In genomic region chr7:101804642-101805401, GRCh38 we compare ENCODE assay signal across 7 cellular contexts. TPM values are rescaled to one million over a fixed set of nuclear protein-coding genes. Genes with fewer than 3 reads are reported as not detected.
A peak's percentile ranks its signal among the peaks of the same experiment; 100 is the strongest.
DNase-seq lines count a peak whose midpoint lies in the region; ATAC-seq and TF ChIP-seq lines count a peak whose summit lies in the region.

No MANE protein-coding gene starts in this region.

- peaks cover 11 to 30% (median 25%) of the 10 kb centered on the region in 4 donors for H3K4me1 Mint-ChIP-seq in naive thymus-derived CD8-positive, alpha-beta T cell

- peak overlapping the region; percentile 25 for H2AFZ ChIP-seq in mammary epithelial cell (ENCODE audit: low read depth, low read length)

- H3K36me3 Mint-ChIP-seq in naive thymus-derived CD8-positive, alpha-beta T cell, result no peaks in the 10 kb centered on the region

- POLR2A ChIA-PET in naive thymus-derived CD8-positive, alpha-beta T cell (lab: Charles Lee), result interaction anchor here (0.6 to 1.4 kb wide), 7 partner anchors 9 to 102 kb away, joined by 3 to 7 read pairs (median 4); no protein-coding TSS in a partner anchor

- 14% methylated on average over 12 of the region's 14 CpGs for WGBS in mammary epithelial cell (ENCODE audit: low coverage, missing lambda C conversion rate)

- H3K9me3 Mint-ChIP-seq in naive thymus-derived CD8-positive, alpha-beta T cell, result no peaks in the 10 kb centered on the region

- peak; percentile 66 for TF ChIP-seq CTCF in mammary epithelial cell (conservative IDR thresholded peaks at IDR 0.05 in 1 of 2, IDR thresholded peaks at IDR 0.05 in 1 of 2; ENCODE audit: extremely low read depth in 1 of 2, insufficient read depth in 1 of 2, low read depth in 1 of 2, low read length in 2 of 2)

- dilution Hi-C loops in mammary epithelial cell (cut with HindIII; ENCODE audit: low sequenced_read_pairs), result loop anchor here (5.0 kb wide), 1 partner anchor 58 kb away; no protein-coding TSS in a partner anchor

- TF ChIP-seq EP300 in Ishikawa (IDR thresholded peaks at IDR 0.05; ENCODE audit: borderline replicate concordance), result no peak

- H3K4me1 ChIP-seq in ES-I3 (ENCODE audit: insufficient read depth, low read length), result peaks cover 4% of the 10 kb centered on the region; the same call in 1 of the 2 replicates
- peaks cover 12% of the 10 kb centered on the region for H3K4me1 ChIP-seq in mammary epithelial cell (ENCODE audit: insufficient read depth, low read length)

- no peaks in the 10 kb centered on the region for H3K27me3 ChIP-seq in mammary epithelial cell (ENCODE audit: insufficient read depth, low read length)

- H3K4me3 Mint-ChIP-seq in naive thymus-derived CD8-positive, alpha-beta T cell, result peak overlapping the region in 9 of 10 donors; percentile 2 to 85 (median 78)

- H3K9me3 ChIP-seq in ES-I3 (ENCODE audit: control insufficient read depth, insufficient read depth, low read length) (no peaks in the 10 kb centered on the region), mammary epithelial cell (replicated peaks; ENCODE audit: insufficient read depth, low read length) (no peaks in the 10 kb centered on the region)

- H3K4me3 ChIP-seq in mammary epithelial cell (replicated peaks in 1 of 3; ENCODE audit: insufficient read depth in 1 of 3, low read depth in 2 of 3, low read length in 3 of 3), result no peak overlapping the region

- peak; percentile 32 for DNase-seq in mammary epithelial cell
- peak in 5 of 10 donors; percentile 8 to 31 (median 21) for DNase-seq in naive thymus-derived CD8-positive, alpha-beta T cell
- DNase-seq in retina, result no peak
- no peak for DNase-seq in dermis blood vessel endothelial cell

- ATAC-seq in naive thymus-derived CD8-positive, alpha-beta T cell, result peak; percentile 59 to 65
- no peak for ATAC-seq in HG03432 (IDR thresholded peaks at IDR 0.05; ENCODE audit: unreplicated experiment)

- peak overlapping the region; percentile 27 for H3K4me2 ChIP-seq in mammary epithelial cell (ENCODE audit: insufficient read depth, low read depth, low read length)

- peak; percentile 43 for TF ChIP-seq RAD21 in Ishikawa (IDR thresholded peaks at IDR 0.05; ENCODE audit: low read depth)

- H3K36me3 ChIP-seq in ES-I3 (ENCODE audit: insufficient read depth, low read length) (no peaks in the 10 kb centered on the region), mammary epithelial cell (ENCODE audit: insufficient read depth, low read length) (no peaks in the 10 kb centered on the region)

- CTCF ChIA-PET in mammary epithelial cell (lab: Charles Lee; ENCODE audit: low non-redundant PET), result interaction anchor here (0.5 to 0.7 kb wide), 2 partner anchors 22 to 124 kb away, joined by 3 read pairs; no protein-coding TSS in a partner anchor

- H3K27me3 Mint-ChIP-seq in naive thymus-derived CD8-positive, alpha-beta T cell, result peaks cover 0 to 7% (median 0%) of the 10 kb centered on the region in 5 donors

- BruUV-seq in mammary epithelial cell (replicated peaks; lab: Mats Ljungman, UMichigan), result no TSS peak

- H4K20me1 ChIP-seq in mammary epithelial cell (ENCODE audit: insufficient read depth, low read length), result no peaks in the 10 kb centered on the region

- H3K9ac ChIP-seq in ES-I3 (ENCODE audit: low read depth, low read length) (peak overlapping the region; percentile 36), mammary epithelial cell (ENCODE audit: insufficient read depth, low read length) (no peak overlapping the region)

- H3K27ac Mint-ChIP-seq in naive thymus-derived CD8-positive, alpha-beta T cell, result peak overlapping the region in 7 of 10 donors; percentile 1 to 78 (median 57)

- in situ Hi-C loops in mammary epithelial cell (cut with MboI; ENCODE audit: low sequenced_read_pairs in 2 of 2), result loop anchor here in 1 of 2 donors (25.0 kb wide), 1 partner anchor 193 kb away; no protein-coding TSS in a partner anchor

- no peak overlapping the region for H3K27ac ChIP-seq in mammary epithelial cell (ENCODE audit: insufficient read depth, low read depth, low read length)

- intact Hi-C loops in mammary epithelial cell (cut with micrococcal nuclease), result loop anchor here (2.0 kb wide), 1 partner anchor 202 kb away; no protein-coding TSS in a partner anchor

- no peaks in the 10 kb centered on the region for H3K79me2 ChIP-seq in mammary epithelial cell (ENCODE audit: insufficient read depth, low read length)

TF ChIP-seq in Ishikawa, 13 proteins besides CTCF, POLR2A, EP300 and RAD21:
- no peak for TF ChIP-seq REST (IDR thresholded peaks at IDR 0.05; ENCODE audit: low read depth)
- TF ChIP-seq TEAD4 (IDR thresholded peaks at IDR 0.05), result no peak
- no peak for TF ChIP-seq ZBTB7A (IDR thresholded peaks at IDR 0.05; ENCODE audit: low read depth)
- no peak for TF ChIP-seq FOXM1 (IDR thresholded peaks at IDR 0.05; ENCODE audit: borderline replicate concordance, low read depth)
- TF ChIP-seq TCF12 (IDR thresholded peaks at IDR 0.05; ENCODE audit: low read depth), result no peak
- TF ChIP-seq CREB1 (IDR thresholded peaks at IDR 0.05; ENCODE audit: low read depth), result no peak
- TF ChIP-seq TAF1 (IDR thresholded peaks at IDR 0.05; ENCODE audit: low read depth), result no peak
- TF ChIP-seq MAX (IDR thresholded peaks at IDR 0.05), result no peak
- TF ChIP-seq NFIC (IDR thresholded peaks at IDR 0.05), result no peak
- TF ChIP-seq USF1 (IDR thresholded peaks at IDR 0.05), result no peak
- TF ChIP-seq CEBPB (IDR thresholded peaks at IDR 0.05), result no peak
- TF ChIP-seq YY1 (IDR thresholded peaks at IDR 0.05; ENCODE audit: low read depth), result no peak
- no peak for TF ChIP-seq EGR1 (IDR thresholded peaks at IDR 0.05)

RNA-seq across cellular contexts. Expression of gene CUX1, which starts 12.6 kb away (rescaled TPM):
- total RNA-seq in mammary epithelial cell, result 10 to 100 TPM; 23.0 to 45.6 TPM
- 13.5 TPM for polyA plus RNA-seq in mammary epithelial cell
- 14.4 TPM for polyA minus RNA-seq in mammary epithelial cell
- total RNA-seq in naive thymus-derived CD8-positive, alpha-beta T cell, result 10 to 100 TPM; 61.4 to 66.2 TPM
- 10 to 100 TPM; 10.3 to 24.1 (median 14.4) TPM for polyA plus RNA-seq in naive thymus-derived CD8-positive, alpha-beta T cell
- 39.5 and 42.5 TPM in 2 replicates for total RNA-seq in dermis blood vessel endothelial cell
